Comparison of ENCODE assay signal across 8 cellular contexts in genomic region chr11:810040-810567, GRCh38. TPM values are rescaled to one million over a fixed set of nuclear protein-coding genes. Genes with fewer than 3 reads are reported as not detected.
DNase-seq lines count a peak whose midpoint lies in the region; ATAC-seq and TF ChIP-seq lines count a peak whose summit lies in the region.

No MANE protein-coding gene starts in this region.

- BruUV-seq in mammary epithelial cell (replicated peaks; lab: Mats Ljungman, UMichigan): TSS peak; percentile 81

- in situ Hi-C loops in mammary epithelial cell (cut with MboI; ENCODE audit: low sequenced_read_pairs in 2 of 2): no loop called here

- intact Hi-C loops in mammary epithelial cell (cut with micrococcal nuclease) (no loop called here), mucosa of descending colon (cut with DNase I, micrococcal nuclease) (no loop called here)

- dilution Hi-C loops in mammary epithelial cell (cut with HindIII; ENCODE audit: low sequenced_read_pairs): loop anchor here (10.0 kb wide), 1 partner anchor 305 kb away; the partner anchor contains the start of gene RNH1

- H3K27ac ChIP-seq in mammary epithelial cell (ENCODE audit: insufficient read depth, low read depth, low read length): peak overlapping the region; percentile 93

- TF ChIP-seq CTCF in GM12865 (IDR thresholded peaks at IDR 0.05; ENCODE audit: insufficient read depth, low read depth, low read length, missing control alignments) (no peak), mammary epithelial cell (conservative IDR thresholded peaks at IDR 0.05 in 1 of 2, IDR thresholded peaks at IDR 0.05 in 1 of 2; ENCODE audit: extremely low read depth in 1 of 2, insufficient read depth in 1 of 2, low read depth in 1 of 2, low read length in 2 of 2) (no peak), mucosa of descending colon (IDR thresholded peaks at IDR 0.05) (no peak)

- peaks cover 23% of the 10 kb centered on the region for H3K36me3 ChIP-seq in mammary epithelial cell (ENCODE audit: insufficient read depth, low read length)
- no peaks in the 10 kb centered on the region for H3K36me3 ChIP-seq in mucosa of descending colon (ENCODE audit: low read depth)

- H3K79me2 ChIP-seq in mammary epithelial cell (ENCODE audit: insufficient read depth, low read length): peaks cover 53% of the 10 kb centered on the region

- H3K4me3 ChIP-seq in GM12865 (ENCODE audit: low read depth, low read length) (peak overlapping the region; percentile 72), mammary epithelial cell (replicated peaks in 1 of 3; ENCODE audit: insufficient read depth in 1 of 3, low read depth in 2 of 3, low read length in 3 of 3) (peak overlapping the region; percentile 86 to 94 (median 91)), mucosa of descending colon (peak overlapping the region; percentile 78)

- ATAC-seq in HG03565 (IDR thresholded peaks at IDR 0.05; ENCODE audit: unreplicated experiment): peak; percentile 1
- peak; percentile 18 for ATAC-seq in mucosa of descending colon

- H3K4me1 ChIP-seq in mammary epithelial cell (ENCODE audit: insufficient read depth, low read length) (peaks cover 18% of the 10 kb centered on the region), mucosa of descending colon (ENCODE audit: low read depth) (peaks cover 28% of the 10 kb centered on the region)

- H2AFZ ChIP-seq in mammary epithelial cell (ENCODE audit: low read depth, low read length): peak overlapping the region; percentile 93

- H3K27me3 ChIP-seq in mammary epithelial cell (ENCODE audit: insufficient read depth, low read length): no peaks in the 10 kb centered on the region

- H4K20me1 ChIP-seq in mammary epithelial cell (ENCODE audit: insufficient read depth, low read length): no peaks in the 10 kb centered on the region

- peak overlapping the region; percentile 78 for H3K4me2 ChIP-seq in mammary epithelial cell (ENCODE audit: insufficient read depth, low read depth, low read length)

- no peaks in the 10 kb centered on the region for H3K9me3 ChIP-seq in mammary epithelial cell (replicated peaks; ENCODE audit: insufficient read depth, low read length)
- no peaks in the 10 kb centered on the region for H3K9me3 ChIP-seq in mucosa of descending colon

- 1% methylated on average over 8 of the region's 55 CpGs for WGBS in mammary epithelial cell (ENCODE audit: low coverage, missing lambda C conversion rate)

- CTCF ChIA-PET in mammary epithelial cell (lab: Charles Lee; ENCODE audit: low non-redundant PET): no interaction called here

- H3K9ac ChIP-seq in mammary epithelial cell (ENCODE audit: insufficient read depth, low read length): peak overlapping the region; percentile 93

- DNase-seq in GM12865 (ENCODE audit: low read depth): peak; percentile 46
- DNase-seq in mammary epithelial cell: no peak
- DNase-seq in mucosa of descending colon: peak in 2 of 3 donors; percentile 43 to 72
- DNase-seq in NCI-H2196 (lab: John Stamatoyannopoulos, UW; ENCODE audit: unreplicated experiment): no peak
- no peak for DNase-seq in ecto neural progenitor cell (ENCODE audit: low spot score)
- DNase-seq in D341Med (ENCODE audit: low spot score): no peak
- no peak for DNase-seq in medulla oblongata (ENCODE audit: extremely low spot score)

RNA-seq across cellular contexts. Expression of gene RPLP2, which starts 0.3 kb away (rescaled TPM):
- total RNA-seq in mammary epithelial cell (1,000 to 10,000 TPM in 1 of 2 donors, 100 to 1,000 TPM in 1; 135 to 1,487 TPM), mucosa of descending colon (1,000 to 10,000 TPM; 1,532 to 1,798 (median 1,652) TPM)
- polyA plus RNA-seq in mammary epithelial cell: 1,296 TPM
- 737 TPM for polyA minus RNA-seq in mammary epithelial cell

RNA-seq across cellular contexts. Expression of gene PIDD1, which starts 5.1 kb away (rescaled TPM):
- total RNA-seq in mammary epithelial cell (10 to 100 TPM in 1 of 2 donors, 1 to 10 TPM in 1; 4.5 to 19.2 TPM), mucosa of descending colon (10 to 100 TPM; 20.2 to 26.3 (median 23.8) TPM)
- polyA plus RNA-seq in mammary epithelial cell: 9.3 TPM
- 1.8 TPM for polyA minus RNA-seq in mammary epithelial cell

RNA-seq across cellular contexts. Expression of gene PNPLA2, which starts 8.6 kb away (rescaled TPM):
- total RNA-seq in mammary epithelial cell (10 to 100 TPM; 14.7 to 62.6 TPM), mucosa of descending colon (100 to 1,000 TPM; 138 to 253 (median 167) TPM)
- polyA plus RNA-seq in mammary epithelial cell: 13.7 TPM
- 17.2 TPM for polyA minus RNA-seq in mammary epithelial cell

RNA-seq across cellular contexts. Expression of gene SLC25A22, which starts 12.0 kb away (rescaled TPM):
- total RNA-seq in mammary epithelial cell (10 to 100 TPM in 1 of 2 donors, 1 to 10 TPM in 1; 7.3 to 29.5 TPM), mucosa of descending colon (10 to 100 TPM; 11.6 to 18.6 (median 14.4) TPM)
- 19.4 TPM for polyA plus RNA-seq in mammary epithelial cell
- 11.3 TPM for polyA minus RNA-seq in mammary epithelial cell

RNA-seq across cellular contexts. Expression of gene CRACR2B, which starts 17.6 kb away (rescaled TPM):
- under 1 TPM in 1 of 2 donors, not detected in 1; 0.17 TPM for total RNA-seq in mammary epithelial cell
- 0.25 TPM for polyA plus RNA-seq in mammary epithelial cell
- not detected for polyA minus RNA-seq in mammary epithelial cell
- 100 to 1,000 TPM in 2 of 3 donors, 10 to 100 TPM in 1; 43.5 to 137 (median 129) TPM for total RNA-seq in mucosa of descending colon

Comparison
In these comparisons a context has a peak if more than half of its experiments do, and no peak if none do; other contexts are left out.
1. DNase-seq: peak in GM12865 (single experiment) and mucosa of descending colon (2 of 3); none in mammary epithelial cell (single experiment), NCI-H2196 (single experiment), ecto neural progenitor cell (single experiment), D341Med (single experiment) and medulla oblongata (single experiment).
2. Peak in every context shown above with its lines, with median percentiles within 50 percentile points of each other: H3K4me3 ChIP-seq.